19 cellular contexts compared by ENCODE assay signal in the genomic region with DNA sequence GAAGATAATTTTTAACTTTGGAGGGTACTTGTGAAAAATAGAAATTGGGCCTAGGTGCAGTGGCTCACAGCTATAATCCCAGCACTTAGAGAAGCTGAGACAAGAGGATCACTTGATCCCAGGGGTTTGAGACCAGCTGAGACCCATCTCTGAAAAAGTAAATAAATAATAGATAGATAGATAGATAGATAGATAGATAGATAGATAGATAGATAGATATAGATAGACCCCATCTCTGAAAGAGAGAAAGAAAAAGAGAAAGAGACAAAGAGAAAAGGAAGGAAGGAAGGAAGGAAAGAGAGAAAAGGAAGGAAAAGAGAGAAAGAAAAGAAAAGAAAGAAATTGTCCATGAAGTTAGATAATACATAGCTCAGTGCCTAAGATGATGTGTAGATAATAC. TPM values are rescaled to one million over a fixed set of nuclear protein-coding genes. Genes with fewer than 3 reads are reported as not detected.
DNase-seq lines count a peak whose midpoint lies in the region; ATAC-seq and TF ChIP-seq lines count a peak whose summit lies in the region.
"Had no signal": no experiment of that assay in that cellular context is flagged by ENCODE, and none has a peak within 500 bp of the region (broad histone marks: within the 10 kb centered on the region; RNA-seq: fewer than 3 reads in every experiment).

No MANE protein-coding gene starts in this region.

- intact Hi-C loops in CD4-positive, alpha-beta T cell (cut with DNase I, micrococcal nuclease), result no loop called here

- POLR2A ChIA-PET in CD4-positive, alpha-beta T cell (lab: Charles Lee), result no interaction called here

- H3K27me3 ChIP-seq in CD4-positive, CD25-positive, alpha-beta regulatory T cell (ENCODE audit: control insufficient read depth, insufficient read depth, low read length), result no peaks in the 10 kb centered on the region
- H3K27me3 ChIP-seq in CD4-positive, alpha-beta T cell (ENCODE audit: control insufficient read depth, insufficient read depth, low read length), result no peaks in the 10 kb centered on the region

- peaks cover 86% of the 10 kb centered on the region for H3K36me3 ChIP-seq in CD4-positive, CD25-positive, alpha-beta regulatory T cell (ENCODE audit: control insufficient read depth, insufficient read depth, low read length)

- no peaks in the 10 kb centered on the region for H3K9me3 Mint-ChIP-seq in CD4-positive, CD25-positive, alpha-beta regulatory T cell
- no peaks in the 10 kb centered on the region for H3K9me3 Mint-ChIP-seq in CD4-positive, alpha-beta T cell
- no peaks in the 10 kb centered on the region for H3K9me3 Mint-ChIP-seq in activated T-helper 17 cell treated with anti-CD3 and anti-CD28 coated beads, Interleukin-2, amount 50 U/mL, for 72 hours
- no peaks in the 10 kb centered on the region for H3K9me3 Mint-ChIP-seq in central memory CD8-positive, alpha-beta T cell
- H3K9me3 Mint-ChIP-seq in mesothelial cell of epicardium, result no peaks in the 10 kb centered on the region
- H3K9me3 Mint-ChIP-seq: CD8-positive, alpha-beta memory T cell; H9 had no signal

- TF ChIP-seq CTCF in CD4-positive, alpha-beta T cell (IDR thresholded peaks at IDR 0.05), result no peak
- no peak for TF ChIP-seq CTCF in mesothelial cell of epicardium (IDR thresholded peaks at IDR 0.05; ENCODE audit: unreplicated experiment)

- no peaks in the 10 kb centered on the region for H3K4me1 ChIP-seq in CD4-positive, CD25-positive, alpha-beta regulatory T cell (ENCODE audit: control insufficient read depth, insufficient read depth, low read length, poor library complexity, severe bottlenecking)

- ATAC-seq in CD4-positive, CD25-positive, alpha-beta regulatory T cell (ENCODE audit: low read depth in 2 of 2), result no peak
- ATAC-seq in CD4-positive, alpha-beta T cell (ENCODE audit: poor library complexity), result no peak
- no peak for ATAC-seq in activated T-helper 17 cell treated with anti-CD3 and anti-CD28 coated beads, Interleukin-2, amount 50 U/mL, for 72 hours (replicated peaks)
- ATAC-seq in central memory CD8-positive, alpha-beta T cell (replicated peaks; ENCODE audit: extremely low read depth, poor library complexity, severe bottlenecking), result no peak
- ATAC-seq in GM21381 (IDR thresholded peaks at IDR 0.05; ENCODE audit: unreplicated experiment), result no peak
- ATAC-seq: GM12878 had no signal

- H3K27me3 Mint-ChIP-seq in CD4-positive, CD25-positive, alpha-beta regulatory T cell, result no peaks in the 10 kb centered on the region
- H3K27me3 Mint-ChIP-seq in CD4-positive, alpha-beta T cell, result no peaks in the 10 kb centered on the region
- no peaks in the 10 kb centered on the region for H3K27me3 Mint-ChIP-seq in activated T-helper 17 cell treated with anti-CD3 and anti-CD28 coated beads, Interleukin-2, amount 50 U/mL, for 72 hours
- H3K27me3 Mint-ChIP-seq in central memory CD8-positive, alpha-beta T cell, result no peaks in the 10 kb centered on the region
- H3K27me3 Mint-ChIP-seq in mesothelial cell of epicardium (ENCODE audit: low read depth), result no peaks in the 10 kb centered on the region
- H3K27me3 Mint-ChIP-seq: CD8-positive, alpha-beta memory T cell had no signal

- H3K4me3 ChIP-seq in CD4-positive, CD25-positive, alpha-beta regulatory T cell (ENCODE audit: low read depth, low read length), result no peak overlapping the region
- H3K4me3 ChIP-seq: GM12878 had no signal

- no peak overlapping the region for H3K4me3 Mint-ChIP-seq in CD4-positive, CD25-positive, alpha-beta regulatory T cell
- no peak overlapping the region for H3K4me3 Mint-ChIP-seq in CD4-positive, alpha-beta T cell
- H3K4me3 Mint-ChIP-seq in activated T-helper 17 cell treated with anti-CD3 and anti-CD28 coated beads, Interleukin-2, amount 50 U/mL, for 72 hours, result no peak overlapping the region
- no peak overlapping the region for H3K4me3 Mint-ChIP-seq in central memory CD8-positive, alpha-beta T cell
- H3K4me3 Mint-ChIP-seq in mesothelial cell of epicardium, result no peak overlapping the region
- H3K4me3 Mint-ChIP-seq: H9 had no signal

- H3K4me1 Mint-ChIP-seq in CD4-positive, CD25-positive, alpha-beta regulatory T cell, result peaks cover 0 to 5% (median 3%) of the 10 kb centered on the region in 4 donors
- no peaks in the 10 kb centered on the region for H3K4me1 Mint-ChIP-seq in CD4-positive, alpha-beta T cell (ENCODE audit: low read depth)
- peaks cover 1% of the 10 kb centered on the region for H3K4me1 Mint-ChIP-seq in activated T-helper 17 cell treated with anti-CD3 and anti-CD28 coated beads, Interleukin-2, amount 50 U/mL, for 72 hours
- no peaks in the 10 kb centered on the region for H3K4me1 Mint-ChIP-seq in central memory CD8-positive, alpha-beta T cell
- H3K4me1 Mint-ChIP-seq in mesothelial cell of epicardium, result no peaks in the 10 kb centered on the region
- H3K4me1 Mint-ChIP-seq: CD8-positive, alpha-beta memory T cell had no signal

- H3K27ac Mint-ChIP-seq in CD4-positive, CD25-positive, alpha-beta regulatory T cell, result peak overlapping the region in 2 of 3 donors; percentile 17 to 57
- peak overlapping the region; percentile 54 for H3K27ac Mint-ChIP-seq in CD4-positive, alpha-beta T cell
- H3K27ac Mint-ChIP-seq in activated T-helper 17 cell treated with anti-CD3 and anti-CD28 coated beads, Interleukin-2, amount 50 U/mL, for 72 hours, result peak overlapping the region; percentile 65
- H3K27ac Mint-ChIP-seq in central memory CD8-positive, alpha-beta T cell (ENCODE audit: low read depth), result peak overlapping the region; percentile 61
- H3K27ac Mint-ChIP-seq in mesothelial cell of epicardium, result no peak overlapping the region
- H3K27ac Mint-ChIP-seq: H9 had no signal

- H3K27ac ChIP-seq in CD4-positive, CD25-positive, alpha-beta regulatory T cell (ENCODE audit: insufficient read depth, low read length, poor library complexity, severe bottlenecking), result no peak overlapping the region
- H3K27ac ChIP-seq in CD4-positive, alpha-beta T cell (ENCODE audit: low read depth, low read length), result no peak overlapping the region
- H3K27ac ChIP-seq: C4-2B had no signal

- CTCF ChIA-PET in CD4-positive, alpha-beta T cell (lab: Charles Lee), result interaction anchor here (0.7 kb wide), 1 partner anchor 161 kb away, joined by 3 read pairs; no protein-coding TSS in a partner anchor

- DNase-seq in CD4-positive, CD25-positive, alpha-beta regulatory T cell, result no peak
- no peak for DNase-seq in CD4-positive, alpha-beta T cell
- no peak for DNase-seq in central memory CD8-positive, alpha-beta T cell (ENCODE audit: low spot score in 2 of 2)
- DNase-seq in mesothelial cell of epicardium (ENCODE audit: low spot score in 2 of 2, unreplicated experiment in 2 of 2), result no peak
- DNase-seq in activated CD8-positive, alpha-beta memory T cell treated with anti-CD3 and anti-CD28 coated beads, Interleukin-2, amount 50 U/mL, for 4 hours, result no peak
- no peak for DNase-seq in NCI-H82 treated with DMSO at 0.1 percent for 48 hours (lab: John Stamatoyannopoulos, UW; ENCODE audit: unreplicated experiment)
- DNase-seq: ACHN; AML-193; CD8-positive, alpha-beta memory T cell; COR-L47; DMS 273 treated with DMSO at 0.1 percent for 48 hours; DMS53; DND-41; EL; H9 had no signal

- H3K9me3 ChIP-seq in CD4-positive, CD25-positive, alpha-beta regulatory T cell (ENCODE audit: control insufficient read depth in 2 of 2, low read length in 2 of 2), result no peaks in the 10 kb centered on the region
- no peaks in the 10 kb centered on the region for H3K9me3 ChIP-seq in CD4-positive, alpha-beta T cell (ENCODE audit: control insufficient read depth, low read length)

- H3K36me3 Mint-ChIP-seq in CD4-positive, CD25-positive, alpha-beta regulatory T cell, result peaks cover 57% of the 10 kb centered on the region
- peaks cover 94% of the 10 kb centered on the region for H3K36me3 Mint-ChIP-seq in CD4-positive, alpha-beta T cell (ENCODE audit: low read depth)
- H3K36me3 Mint-ChIP-seq in activated T-helper 17 cell treated with anti-CD3 and anti-CD28 coated beads, Interleukin-2, amount 50 U/mL, for 72 hours (ENCODE audit: low read depth), result peaks cover 100% of the 10 kb centered on the region
- peaks cover 47% of the 10 kb centered on the region for H3K36me3 Mint-ChIP-seq in central memory CD8-positive, alpha-beta T cell (ENCODE audit: insufficient read depth)
- peaks cover 63% of the 10 kb centered on the region for H3K36me3 Mint-ChIP-seq in mesothelial cell of epicardium

RNA-seq across cellular contexts. Expression of a gene that starts 35.5 kb away (rescaled TPM):
- total RNA-seq in CD4-positive, CD25-positive, alpha-beta regulatory T cell, result 48.0 TPM
- 10 to 100 TPM; 14.7 to 20.2 (median 16.6) TPM for polyA plus RNA-seq in CD4-positive, CD25-positive, alpha-beta regulatory T cell
- 10 to 100 TPM; 59.9 to 60.2 TPM for total RNA-seq in CD4-positive, alpha-beta T cell
- total RNA-seq in activated T-helper 17 cell treated with anti-CD3 and anti-CD28 coated beads, Interleukin-2, amount 50 U/mL, for 72 hours, result 10 to 100 TPM; 43.7 to 80.5 TPM
- total RNA-seq in mesothelial cell of epicardium, result 66.3 to 70.4 TPM (median 66.7 TPM) in 3 replicates
